In the genomic region with DNA sequence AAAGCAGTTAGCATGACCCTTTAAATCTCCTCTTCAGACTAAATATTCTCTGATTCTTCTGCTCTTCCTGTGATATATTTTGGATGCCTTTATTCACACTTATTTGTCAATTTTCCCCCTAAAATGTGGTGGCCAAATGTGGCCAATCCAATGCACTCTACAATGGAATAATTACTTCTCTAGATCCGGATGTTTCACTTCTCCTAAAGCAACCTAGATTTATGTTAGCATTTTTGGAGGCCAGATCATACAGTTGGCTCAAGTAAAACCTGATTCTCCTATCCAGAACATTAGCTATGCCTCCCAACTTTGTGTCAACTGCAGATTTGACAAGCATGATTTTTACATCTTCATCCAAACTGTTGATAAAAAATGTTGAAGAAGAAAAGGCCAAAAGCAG, we compare ENCODE assay signal across 28 cellular contexts.
"Had no signal": no experiment of that assay in that cellular context is flagged by ENCODE, and none has a peak within 500 bp of the region (broad histone marks: within the 10 kb centered on the region; RNA-seq: fewer than 3 reads in every experiment).

No MANE protein-coding gene starts in this region.

- H3K27me3 ChIP-seq: esophagus muscularis mucosa, heart right ventricle, ovary, sigmoid colon, thyroid gland, vagina had no signal

- H3K9me3 ChIP-seq: esophagus muscularis mucosa, heart right ventricle, left ventricle myocardium inferior, lower lobe of right lung, ovary, psoas muscle, sigmoid colon, stomach, thyroid gland, vagina had no signal

- H3K4me3 ChIP-seq: esophagus muscularis mucosa, heart right ventricle, left ventricle myocardium inferior, lower lobe of right lung, ovary, psoas muscle, sigmoid colon, stomach, thyroid gland, vagina had no signal

- FAIRE-seq: endothelial cell of umbilical vein, islet of Langerhans had no signal

- H3K36me3 ChIP-seq: esophagus muscularis mucosa, left ventricle myocardium inferior, lower lobe of right lung, ovary, sigmoid colon, stomach, thyroid gland, vagina had no signal

- H3K4me1 ChIP-seq: esophagus muscularis mucosa, heart right ventricle, left ventricle myocardium inferior, lower lobe of right lung, psoas muscle, sigmoid colon, stomach, thyroid gland had no signal

- ATAC-seq: heart right ventricle; left colon; lower lobe of right lung; naive thymus-derived CD8-positive, alpha-beta T cell; psoas muscle; right cardiac atrium; stimulated activated effector memory CD8-positive, alpha-beta T cell treated with anti-CD3 and anti-CD28 coated beads, Interleukin-12 subunit alpha, Interleukin-12 subunit beta, amount 100 ng/mL, for 72 hours had no signal

- DNase-seq: dermis blood vessel endothelial cell; effector memory CD4-positive, alpha-beta T cell; foreskin melanocyte; glutamatergic neuron; heart right ventricle; hippocampal formation; kidney glomerular epithelial cell; left colon; left ventricle myocardium inferior; lower lobe of right lung; naive thymus-derived CD8-positive, alpha-beta T cell; occipital lobe; ovary; posterior cingulate gyrus; psoas muscle; right cardiac atrium; sigmoid colon; stimulated activated CD4-positive, alpha-beta T cell treated with anti-CD3 and anti-CD28 coated beads, Interleukin-2, amount 100 ng/mL, for 24 hours; stimulated activated CD4-positive, alpha-beta T cell treated with anti-CD3 and anti-CD28 coated beads, Interleukin-4, amount 100 ng/mL, for 24 hours; stimulated activated naive CD4-positive, alpha-beta T cell treated with Interleukin-2 at 50 U/mL for 16 hours; stomach; thyroid gland; trophoblast cell had no signal

- H3K27ac ChIP-seq: esophagus muscularis mucosa, heart right ventricle, left ventricle myocardium inferior, lower lobe of right lung, ovary, psoas muscle, sigmoid colon, stomach, thyroid gland, vagina had no signal
